Comparison of ENCODE assay signal across 1 cellular context in genomic region chr11:75585271-75585670, GRCh38.
TF ChIP-seq lines count a peak whose summit lies in the region.

No MANE protein-coding gene starts in this region.

TF ChIP-seq in endothelial cell of umbilical vein, 7 proteins besides CTCF, POLR2A, EP300 and RAD21:
- TF ChIP-seq EZH2 (IDR thresholded peaks at IDR 0.05; ENCODE audit: borderline replicate concordance, low read depth, low read length, severe bottlenecking) (no peak), MAX (IDR thresholded peaks at IDR 0.05; ENCODE audit: insufficient read depth, insufficient read length) (no peak), JUN (IDR thresholded peaks at IDR 0.05; ENCODE audit: borderline replicate concordance, insufficient read depth, insufficient read length, low read depth) (no peak), FOS (IDR thresholded peaks at IDR 0.05; ENCODE audit: borderline replicate concordance, insufficient read depth, low read length) (no peak), POLR2AphosphoS5 (IDR thresholded peaks at IDR 0.05; ENCODE audit: insufficient read depth, low read depth, low read length) (no peak), MYC (IDR thresholded peaks at IDR 0.05; ENCODE audit: low read depth, low read length) (no peak), GATA2 (IDR thresholded peaks at IDR 0.05; ENCODE audit: insufficient read depth, insufficient read length, low read depth, low read length) (no peak)
TF ChIP-seq in endothelial cell of umbilical vein: peak in this region for 0.
